Comparison of ENCODE assay signal across 18 cellular contexts in genomic region chr5:160743027-160743426, GRCh38.
A peak's percentile ranks its signal among the peaks of the same experiment; 100 is the strongest.
DNase-seq lines count a peak whose midpoint lies in the region; ATAC-seq, FAIRE-seq and TF ChIP-seq lines count a peak whose summit lies in the region.
"Had no signal": no experiment of that assay in that cellular context is flagged by ENCODE, and none has a peak within 500 bp of the region (broad histone marks: within the 10 kb centered on the region; RNA-seq: fewer than 3 reads in every experiment).

No MANE protein-coding gene starts in this region.

- DNase-seq in GM12891 (ENCODE audit: insufficient read length, low spot score), result no peak
- DNase-seq in neural progenitor cell (ENCODE audit: low spot score), result no peak
- no peak for DNase-seq in Peyer's patch
- DNase-seq: adrenal gland; central memory CD4-positive, alpha-beta T cell; effector CD4-positive, alpha-beta T cell; kidney glomerular epithelial cell; retina; Right ventricle myocardium superior had no signal

- TF ChIP-seq POLR2A in GM12891 (IDR thresholded peaks at IDR 0.05; ENCODE audit: low read depth, low read length) (no peak), Peyer's patch (IDR thresholded peaks at IDR 0.05) (no peak)

- H3K4me1 Mint-ChIP-seq in neural progenitor cell, result peaks cover 17% of the 10 kb centered on the region
- H3K4me1 Mint-ChIP-seq: CD14-positive monocyte had no signal

- peak; percentile 70 for ATAC-seq in GM19455 (IDR thresholded peaks at IDR 0.05; ENCODE audit: unreplicated experiment)
- ATAC-seq in HG02870 (IDR thresholded peaks at IDR 0.05; ENCODE audit: unreplicated experiment), result peak; percentile 63
- ATAC-seq in HG03520 (IDR thresholded peaks at IDR 0.05; ENCODE audit: unreplicated experiment), result peak; percentile 52
- ATAC-seq in HG03460 (IDR thresholded peaks at IDR 0.05; ENCODE audit: unreplicated experiment), result no peak
- no peak for ATAC-seq in GM19035 (IDR thresholded peaks at IDR 0.05; ENCODE audit: unreplicated experiment)
- ATAC-seq: A549 had no signal

- no peaks in the 10 kb centered on the region for H3K9me3 ChIP-seq in neural progenitor cell (ENCODE audit: low read depth)
- no peaks in the 10 kb centered on the region for H3K9me3 ChIP-seq in Peyer's patch
- H3K9me3 ChIP-seq: A549, adrenal gland had no signal

- FAIRE-seq in GM12891 (lab: Jason Lieb, UNC), result peak; percentile 28
- FAIRE-seq: A549 had no signal

- peaks cover 3% of the 10 kb centered on the region for H3K27me3 Mint-ChIP-seq in neural progenitor cell (ENCODE audit: insufficient read depth, low read depth)

- no peaks in the 10 kb centered on the region for H3K9me3 Mint-ChIP-seq in neural progenitor cell
- H3K9me3 Mint-ChIP-seq: mesothelial cell of epicardium, WTC11 had no signal

- no peak overlapping the region for H3K4me2 ChIP-seq in neural progenitor cell
- H3K4me2 ChIP-seq: A549 had no signal

- H3K36me3 ChIP-seq in neural progenitor cell, result no peaks in the 10 kb centered on the region
- no peaks in the 10 kb centered on the region for H3K36me3 ChIP-seq in Peyer's patch
- H3K36me3 ChIP-seq: adrenal gland had no signal

- TF ChIP-seq CTCF in neural progenitor cell (IDR thresholded peaks at IDR 0.05), result no peak
- no peak for TF ChIP-seq CTCF in Peyer's patch (IDR thresholded peaks at IDR 0.05)

- no peaks in the 10 kb centered on the region for H4K20me1 ChIP-seq in neural progenitor cell (ENCODE audit: low read depth)

- peaks cover 15% of the 10 kb centered on the region for H3K4me1 ChIP-seq in neural progenitor cell
- no peaks in the 10 kb centered on the region for H3K4me1 ChIP-seq in Peyer's patch
- H3K4me1 ChIP-seq: A549, adrenal gland had no signal

- H3K27ac ChIP-seq in neural progenitor cell (no peak overlapping the region), Peyer's patch (no peak overlapping the region)
- H3K27ac ChIP-seq: A549, adrenal gland had no signal

- peaks cover 7% of the 10 kb centered on the region for H3F3A ChIP-seq in neural progenitor cell (ENCODE audit: low read depth)

- H3K4me3 ChIP-seq in neural progenitor cell (no peak overlapping the region), Peyer's patch (no peak overlapping the region)
- H3K4me3 ChIP-seq: A549, adrenal gland had no signal

- H3K79me2 ChIP-seq in neural progenitor cell (ENCODE audit: low read depth), result no peaks in the 10 kb centered on the region

- H3K4me3 Mint-ChIP-seq in neural progenitor cell, result no peak overlapping the region
- H3K4me3 Mint-ChIP-seq: mesothelial cell of epicardium, WTC11 had no signal

- H3K9ac ChIP-seq in neural progenitor cell, result no peak overlapping the region

- no peaks in the 10 kb centered on the region for H3K36me3 Mint-ChIP-seq in neural progenitor cell
- H3K36me3 Mint-ChIP-seq: CD14-positive monocyte, mesothelial cell of epicardium, WTC11 had no signal

- H2AFZ ChIP-seq in neural progenitor cell (replicated peaks), result no peak overlapping the region

- H3K27me3 ChIP-seq in neural progenitor cell, result no peaks in the 10 kb centered on the region
- no peaks in the 10 kb centered on the region for H3K27me3 ChIP-seq in Peyer's patch
- H3K27me3 ChIP-seq: adrenal gland had no signal

- H3K27ac Mint-ChIP-seq in neural progenitor cell, result no peak overlapping the region
- H3K27ac Mint-ChIP-seq: CD14-positive monocyte, mesothelial cell of epicardium, WTC11 had no signal

TF ChIP-seq in GM12891, 5 proteins besides CTCF, POLR2A, EP300 and RAD21:
- no peak for TF ChIP-seq POU2F2 (IDR thresholded peaks at IDR 0.05; ENCODE audit: low read depth, low read length)
- no peak for TF ChIP-seq PAX5 (IDR thresholded peaks at IDR 0.05; ENCODE audit: insufficient read depth, low read length, severe bottlenecking)
- TF ChIP-seq SPI1 (IDR thresholded peaks at IDR 0.05; ENCODE audit: low read depth, low read length), result no peak

Comparison
In these comparisons a context has a peak if more than half of its experiments do, and no peak if none do; other contexts are left out.
1. ATAC-seq: peak in GM19455 (single experiment), HG02870 (single experiment) and HG03520 (single experiment); none in HG03460 (single experiment) and GM19035 (single experiment).